In genomic region chr19:42267644-42268141, GRCh38 we compare ENCODE assay signal across 6 cellular contexts. TPM values are rescaled to one million over a fixed set of nuclear protein-coding genes. Genes with fewer than 3 reads are reported as not detected.
DNase-seq lines count a peak whose midpoint lies in the region; ATAC-seq and TF ChIP-seq lines count a peak whose summit lies in the region.

No MANE protein-coding gene starts in this region.

- no peaks in the 10 kb centered on the region for H3K36me3 ChIP-seq in A673 (ENCODE audit: insufficient read depth, low read length, poor library complexity, severe bottlenecking)
- H3K36me3 ChIP-seq in OCI-LY7 (ENCODE audit: insufficient read depth, low read length), result no peaks in the 10 kb centered on the region

- CTCF ChIA-PET in A673 (lab: Charles Lee) (no interaction called here), OCI-LY7 (lab: Charles Lee; ENCODE audit: unreplicated experiment) (no interaction called here)

- H3K4me3 ChIP-seq in A673 (ENCODE audit: low read depth, low read length, poor library complexity, severe bottlenecking) (peak overlapping the region; percentile 62), OCI-LY7 (ENCODE audit: low read depth, low read length, poor library complexity, severe bottlenecking) (peak overlapping the region; percentile 73)

- no peaks in the 10 kb centered on the region for H3K27me3 ChIP-seq in A673 (replicated peaks; ENCODE audit: insufficient read depth, low read depth, low read length, poor library complexity)

- H3K27ac ChIP-seq in A673 (ENCODE audit: low read depth, low read length, poor library complexity, severe bottlenecking) (peak overlapping the region; percentile 99), OCI-LY7 (ENCODE audit: low read depth, low read length, poor library complexity, severe bottlenecking) (peak overlapping the region; percentile 36)

- POLR2A ChIA-PET in A673 (lab: Charles Lee; ENCODE audit: low non-redundant PET) (interaction anchor here (0.7 kb wide), 1 partner anchor 47 kb away, joined by 3 read pairs; no protein-coding TSS in a partner anchor), OCI-LY7 (lab: Charles Lee) (no interaction called here)

- peaks cover 9% of the 10 kb centered on the region; the same call in 1 of the 2 replicates for H3K79me2 ChIP-seq in OCI-LY7 (ENCODE audit: insufficient read depth, low read depth, low read length)

- BruUV-seq in A673 (replicated peaks; lab: Mats Ljungman, UMichigan) (TSS peak; percentile 97), OCI-LY7 (replicated peaks; lab: Mats Ljungman, UMichigan) (no TSS peak)

- TF ChIP-seq CTCF in A673 (conservative IDR thresholded peaks at IDR 0.05; ENCODE audit: low read depth, low read length) (no peak), OCI-LY7 (conservative IDR thresholded peaks at IDR 0.05; ENCODE audit: low read length) (no peak)

- no peaks in the 10 kb centered on the region for H3K9me2 ChIP-seq in OCI-LY7 (ENCODE audit: insufficient read depth, low read length)

- H3K4me1 ChIP-seq in A673 (ENCODE audit: insufficient read depth, low read length, poor library complexity, severe bottlenecking), result peaks cover 18% of the 10 kb centered on the region
- peaks cover 32% of the 10 kb centered on the region for H3K4me1 ChIP-seq in OCI-LY7 (ENCODE audit: insufficient read depth, low read length, poor library complexity, severe bottlenecking)

- intact Hi-C loops in A673 (cut with micrococcal nuclease; ENCODE audit: unreplicated experiment) (loop anchor here (2.0 kb wide), 1 partner anchor 13 kb away; the partner anchor contains the start of gene ERF), OCI-LY7 (cut with micrococcal nuclease; ENCODE audit: unreplicated experiment) (no loop called here)

- peak overlapping the region; percentile 91 for H3K4me2 ChIP-seq in OCI-LY7 (ENCODE audit: low read length)

- no peaks in the 10 kb centered on the region for H3K9me3 ChIP-seq in A673 (ENCODE audit: low read depth, low read length, poor library complexity, severe bottlenecking)
- H3K9me3 ChIP-seq in OCI-LY7 (ENCODE audit: low read length), result no peaks in the 10 kb centered on the region

- H4K20me1 ChIP-seq in OCI-LY7 (ENCODE audit: insufficient read depth, low read length), result no peaks in the 10 kb centered on the region

- no peak for DNase-seq in A673 (ENCODE audit: low spot score)
- DNase-seq in OCI-LY7 (ENCODE audit: low spot score), result no peak
- DNase-seq in iris pigment epithelial cell (ENCODE audit: low read depth), result peak; percentile 48
- DNase-seq in activated effector memory CD4-positive, alpha-beta T cell treated with anti-CD3 and anti-CD28 coated beads, Interleukin-2, amount 50 U/mL, for 16 hours, result no peak

- peak overlapping the region; percentile 84 for H2AFZ ChIP-seq in OCI-LY7 (ENCODE audit: low read length)

- ATAC-seq in HG02610 (IDR thresholded peaks at IDR 0.05; ENCODE audit: unreplicated experiment) (no peak), GM18858 (IDR thresholded peaks at IDR 0.05; ENCODE audit: unreplicated experiment) (no peak)

RNA-seq across cellular contexts. Expression of gene CIC, which starts 1.4 kb away (rescaled TPM):
- total RNA-seq in A673 (2021) (75.8 and 80.3 TPM in 2 replicates), OCI-LY7 (2022) (48.2 and 59.3 TPM in 2 replicates)
- total RNA-seq in OCI-LY7 (2014; rRNA removed; shearing (Covaris generic)), result 20.7 and 26.8 TPM in 2 replicates

RNA-seq across cellular contexts. Expression of gene ERF, which starts 12.8 kb away (rescaled TPM):
- total RNA-seq in A673 (2021) (149 and 164 TPM in 2 replicates), OCI-LY7 (2022) (33.5 and 36.6 TPM in 2 replicates)
- total RNA-seq in OCI-LY7 (2014; rRNA removed; shearing (Covaris generic)), result 22.1 and 26.7 TPM in 2 replicates

RNA-seq across cellular contexts. Expression of gene GSK3A, which starts 25.3 kb away (rescaled TPM):
- total RNA-seq in A673 (2021) (67.8 and 70.1 TPM in 2 replicates), OCI-LY7 (2022) (29.2 and 33.7 TPM in 2 replicates)
- 20.9 and 23.6 TPM in 2 replicates for total RNA-seq in OCI-LY7 (2014; rRNA removed; shearing (Covaris generic))

RNA-seq across cellular contexts. Expression of gene PRR19, which starts 34.2 kb away (rescaled TPM):
- 2.5 and 3.6 TPM in 2 replicates for total RNA-seq in A673 (2021)
- total RNA-seq in OCI-LY7 (2014; rRNA removed; shearing (Covaris generic)), result 1.4 TPM in 1 of 2 replicates, not detected in the other
- total RNA-seq in OCI-LY7 (2022), result 0.40 and 0.70 TPM in 2 replicates

RNA-seq across cellular contexts. Expression of gene PAFAH1B3, which starts 34.7 kb away (rescaled TPM):
- total RNA-seq in A673 (2021), result 151 and 166 TPM in 2 replicates
- 54.9 and 62.1 TPM in 2 replicates for total RNA-seq in OCI-LY7 (2014; rRNA removed; shearing (Covaris generic))
- total RNA-seq in OCI-LY7 (2022), result 35.9 and 42.3 TPM in 2 replicates
